Comparison of ENCODE assay signal across 9 cellular contexts in genomic region chr5:16666861-16667481, GRCh38. TPM values are rescaled to one million over a fixed set of nuclear protein-coding genes. Genes with fewer than 3 reads are reported as not detected.
DNase-seq lines count a peak whose midpoint lies in the region; ATAC-seq and TF ChIP-seq lines count a peak whose summit lies in the region.
"Had no signal": no experiment of that assay in that cellular context is flagged by ENCODE, and none has a peak within 500 bp of the region (broad histone marks: within the 10 kb centered on the region; RNA-seq: fewer than 3 reads in every experiment).

No MANE protein-coding gene starts in this region.

- no peaks in the 10 kb centered on the region for H3K4me1 ChIP-seq in OCI-LY1 (ENCODE audit: insufficient read depth, low read length, severe bottlenecking)

- H3K4me1 Mint-ChIP-seq in stimulated activated effector memory CD8-positive, alpha-beta T cell treated with anti-CD3 and anti-CD28 coated beads, Interleukin-12 subunit alpha, Interleukin-12 subunit beta, amount 100 ng/mL, for 72 hours, result no peaks in the 10 kb centered on the region

- no peak overlapping the region for H3K4me3 Mint-ChIP-seq in stimulated activated effector memory CD8-positive, alpha-beta T cell treated with anti-CD3 and anti-CD28 coated beads, Interleukin-12 subunit alpha, Interleukin-12 subunit beta, amount 100 ng/mL, for 72 hours
- H3K4me3 Mint-ChIP-seq: T-helper 1 cell treated with Interleukin-12 subunit alpha and Interleukin-12 subunit beta and Interleukin-4 antibody, amounts not matched to agents 30 μg/mL and 1 μg/mL, for 36 hours had no signal

- H3K79me2 ChIP-seq in OCI-LY1 (ENCODE audit: insufficient read depth, low read length), result no peaks in the 10 kb centered on the region

- no peak overlapping the region for H3K9ac ChIP-seq in OCI-LY1 (ENCODE audit: low read length)

- DNase-seq in NCI-H1092 treated with DMSO at 0.1 percent for 48 hours (lab: John Stamatoyannopoulos, UW), result peak; percentile 9
- no peak for DNase-seq in NCI-H1092 (lab: John Stamatoyannopoulos, UW)
- peak; percentile 35 for DNase-seq in choroid plexus epithelial cell (ENCODE audit: low read depth)
- DNase-seq in myocyte (ENCODE audit: low read depth), result peak; percentile 51
- no peak for DNase-seq in stimulated activated effector memory CD8-positive, alpha-beta T cell treated with anti-CD3 and anti-CD28 coated beads, Interleukin-12 subunit alpha, Interleukin-12 subunit beta, amount 100 ng/mL, for 72 hours (ENCODE audit: low spot score in 2 of 2)

- H3K9me3 Mint-ChIP-seq in stimulated activated effector memory CD8-positive, alpha-beta T cell treated with anti-CD3 and anti-CD28 coated beads, Interleukin-12 subunit alpha, Interleukin-12 subunit beta, amount 100 ng/mL, for 72 hours, result no peaks in the 10 kb centered on the region
- H3K9me3 Mint-ChIP-seq: T-helper 1 cell treated with Interleukin-12 subunit alpha and Interleukin-12 subunit beta and Interleukin-4 antibody, amounts not matched to agents 30 μg/mL and 1 μg/mL, for 36 hours had no signal

- no peak overlapping the region for H3K4me2 ChIP-seq in OCI-LY1 (ENCODE audit: low read length)

- no peaks in the 10 kb centered on the region for H3F3A ChIP-seq in OCI-LY1 (ENCODE audit: insufficient read depth, low read length)

- H3K36me3 Mint-ChIP-seq in stimulated activated effector memory CD8-positive, alpha-beta T cell treated with anti-CD3 and anti-CD28 coated beads, Interleukin-12 subunit alpha, Interleukin-12 subunit beta, amount 100 ng/mL, for 72 hours, result no peaks in the 10 kb centered on the region

- no peak overlapping the region for H3K27ac Mint-ChIP-seq in stimulated activated effector memory CD8-positive, alpha-beta T cell treated with anti-CD3 and anti-CD28 coated beads, Interleukin-12 subunit alpha, Interleukin-12 subunit beta, amount 100 ng/mL, for 72 hours
- H3K27ac Mint-ChIP-seq: T-helper 1 cell treated with Interleukin-12 subunit alpha and Interleukin-12 subunit beta and Interleukin-4 antibody, amounts not matched to agents 30 μg/mL and 1 μg/mL, for 36 hours had no signal

- no peak overlapping the region for H3K27ac ChIP-seq in OCI-LY1 (ENCODE audit: low read depth, low read length, poor library complexity, severe bottlenecking)

- H4K20me1 ChIP-seq in OCI-LY1 (ENCODE audit: insufficient read depth, low read length), result no peaks in the 10 kb centered on the region

- no peaks in the 10 kb centered on the region for H3K27me3 ChIP-seq in OCI-LY1 (ENCODE audit: insufficient read depth, low read length)

- H3K36me3 ChIP-seq in OCI-LY1 (ENCODE audit: insufficient read depth, low read length), result no peaks in the 10 kb centered on the region

- no peaks in the 10 kb centered on the region for H3K9me3 ChIP-seq in OCI-LY1 (ENCODE audit: low read length)

- no peaks in the 10 kb centered on the region for H3K9me2 ChIP-seq in OCI-LY1 (ENCODE audit: low read depth, low read length)

- no peak for ATAC-seq in HG02759 (IDR thresholded peaks at IDR 0.05; ENCODE audit: unreplicated experiment)
- ATAC-seq in HG02588 (IDR thresholded peaks at IDR 0.05; ENCODE audit: unreplicated experiment), result no peak
- no peak for ATAC-seq in stimulated activated effector memory CD8-positive, alpha-beta T cell treated with anti-CD3 and anti-CD28 coated beads, Interleukin-12 subunit alpha, Interleukin-12 subunit beta, amount 100 ng/mL, for 72 hours

- H3K4me3 ChIP-seq in OCI-LY1 (ENCODE audit: low read depth, low read length, poor library complexity, severe bottlenecking) (no peak overlapping the region), choroid plexus epithelial cell (ENCODE audit: low read depth, low read length) (no peak overlapping the region)

- no peak overlapping the region for H2AFZ ChIP-seq in OCI-LY1 (ENCODE audit: low read length)

- peak; percentile 45 for TF ChIP-seq CTCF in OCI-LY1 (IDR thresholded peaks at IDR 0.05; ENCODE audit: low read length)
- peak; percentile 63 for TF ChIP-seq CTCF in choroid plexus epithelial cell (conservative IDR thresholded peaks at IDR 0.05; ENCODE audit: low read depth, low read length)

RNA-seq across cellular contexts. Expression of gene RETREG1, which starts 50.2 kb away (rescaled TPM):
- total RNA-seq in myocyte, result 11.3 and 17.3 TPM in 2 replicates
- 8.1 TPM for polyA plus RNA-seq in myocyte (2012)

Comparison
In these comparisons a context has a peak if more than half of its experiments do, and no peak if none do; other contexts are left out.
1. DNase-seq: peak in NCI-H1092 treated with DMSO at 0.1 percent for 48 hours (single experiment), choroid plexus epithelial cell (single experiment) and myocyte (single experiment); none in NCI-H1092 (single experiment) and stimulated activated effector memory CD8-positive, alpha-beta T cell treated with anti-CD3 and anti-CD28 coated beads, Interleukin-12 subunit alpha, Interleukin-12 subunit beta, amount 100 ng/mL, for 72 hours (0 of 2).